ENCODE assay signal across 13 cellular contexts in the genomic region with DNA sequence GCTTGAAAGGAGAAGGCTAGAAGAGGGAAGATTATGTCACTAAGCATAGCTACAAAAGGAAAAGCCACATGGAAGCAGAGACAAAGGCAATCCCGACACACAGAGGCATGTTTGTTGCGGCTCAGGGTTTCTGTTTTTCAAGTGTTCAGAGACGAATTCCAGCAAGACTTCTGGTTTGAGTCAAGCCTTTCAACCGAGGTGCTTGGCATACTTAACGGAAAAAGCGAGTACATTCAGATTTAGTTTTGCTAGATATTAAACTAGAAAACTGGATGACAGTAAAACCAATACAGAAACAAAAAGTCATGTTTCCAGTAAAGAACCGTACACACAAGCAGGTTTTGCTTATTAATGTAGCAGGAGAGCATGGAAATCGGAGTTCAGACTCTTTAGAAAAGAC. TPM values are rescaled to one million over a fixed set of nuclear protein-coding genes. Genes with fewer than 3 reads are reported as not detected.
DNase-seq lines count a peak whose midpoint lies in the region; ATAC-seq and TF ChIP-seq lines count a peak whose summit lies in the region.
"Had no signal": no experiment of that assay in that cellular context is flagged by ENCODE, and none has a peak within 500 bp of the region (broad histone marks: within the 10 kb centered on the region; RNA-seq: fewer than 3 reads in every experiment).

No MANE protein-coding gene starts in this region.

- peaks cover 33% of the 10 kb centered on the region for H3K36me3 Mint-ChIP-seq in brain

- H3K9me3 Mint-ChIP-seq in brain = no peaks in the 10 kb centered on the region

- H3K4me3 Mint-ChIP-seq in brain = peak overlapping the region; percentile 56 to 81 (median 72)

- H3K4me1 Mint-ChIP-seq in brain = peaks cover 19% of the 10 kb centered on the region

- intact Hi-C loops in Right ventricle myocardium superior (cut with DNase I) (no loop called here), Right ventricle myocardium inferior (cut with DNase I) (no loop called here)

- TF ChIP-seq CTCF in brain (conservative IDR thresholded peaks at IDR 0.05) = no peak

- ATAC-seq in Right ventricle myocardium superior (ENCODE audit: poor library complexity) (peak; percentile 39), Right ventricle myocardium inferior (no peak), GM18907 (IDR thresholded peaks at IDR 0.05; ENCODE audit: unreplicated experiment) (no peak)
- ATAC-seq: GM12878, psoas muscle had no signal

- peaks cover 3% of the 10 kb centered on the region for H3K27me3 Mint-ChIP-seq in brain

- peak overlapping the region; percentile 82 to 96 (median 94) for H3K27ac Mint-ChIP-seq in brain

- DNase-seq in Right ventricle myocardium superior (no peak), Right ventricle myocardium inferior (ENCODE audit: missing footprints) (no peak), islet precursor cell (peak; percentile 84), stromal cell of bone marrow (ENCODE audit: low read depth) (peak; percentile 69), NCI-H526 (lab: John Stamatoyannopoulos, UW) (no peak), NCI-H748 (lab: John Stamatoyannopoulos, UW; ENCODE audit: unreplicated experiment) (no peak)
- DNase-seq: activated gamma-delta T cell treated with Interleukin-2 at 50 U/mL for 16 hours; NCI-H2171; psoas muscle; stimulated activated naive CD4-positive, alpha-beta T cell had no signal

RNA-seq across cellular contexts. Expression of a gene that starts 27.2 kb away (rescaled TPM):
- 35.7 TPM for total RNA-seq in Right ventricle myocardium superior
- total RNA-seq in Right ventricle myocardium inferior = 33.9 TPM
- polyA plus RNA-seq in brain (ENCODE audit: insufficient read depth, low read depth, low replicate concordance) = 19.8 TPM

Comparison
In these comparisons a context has a peak if more than half of its experiments do, and no peak if none do; other contexts are left out.
1. DNase-seq: peak in islet precursor cell (single experiment) and stromal cell of bone marrow (single experiment); none in Right ventricle myocardium superior (single experiment), Right ventricle myocardium inferior (single experiment), NCI-H526 (0 of 2) and NCI-H748 (single experiment).